1 cellular context compared by ENCODE assay signal in genomic region chr7:44112231-44112996, GRCh38.
A peak's percentile ranks its signal among the peaks of the same experiment; 100 is the strongest.
TF ChIP-seq lines count a peak whose summit lies in the region.

No MANE protein-coding gene starts in this region.

TF ChIP-seq in endothelial cell of umbilical vein, 7 proteins besides CTCF, POLR2A, EP300 and RAD21:
- no peak for TF ChIP-seq GATA2 (IDR thresholded peaks at IDR 0.05; ENCODE audit: insufficient read depth, insufficient read length, low read depth, low read length)
- no peak for TF ChIP-seq FOS (IDR thresholded peaks at IDR 0.05; ENCODE audit: borderline replicate concordance, insufficient read depth, low read length)
- TF ChIP-seq, protein P1, sequence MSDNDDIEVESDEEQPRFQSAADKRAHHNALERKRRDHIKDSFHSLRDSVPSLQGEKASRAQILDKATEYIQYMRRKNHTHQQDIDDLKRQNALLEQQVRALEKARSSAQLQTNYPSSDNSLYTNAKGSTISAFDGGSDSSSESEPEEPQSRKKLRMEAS (IDR thresholded peaks at IDR 0.05; ENCODE audit: insufficient read depth, insufficient read length), result no peak
- no peak for TF ChIP-seq EZH2 (IDR thresholded peaks at IDR 0.05; ENCODE audit: borderline replicate concordance, low read depth, low read length, severe bottlenecking)
- peak; percentile 17 for TF ChIP-seq POLR2AphosphoS5 (IDR thresholded peaks at IDR 0.05; ENCODE audit: insufficient read depth, low read depth, low read length)
- TF ChIP-seq MYC (IDR thresholded peaks at IDR 0.05; ENCODE audit: low read depth, low read length), result no peak
- TF ChIP-seq JUN (IDR thresholded peaks at IDR 0.05; ENCODE audit: borderline replicate concordance, insufficient read depth, insufficient read length, low read depth), result no peak
